10 cellular contexts compared by ENCODE assay signal in the genomic region with DNA sequence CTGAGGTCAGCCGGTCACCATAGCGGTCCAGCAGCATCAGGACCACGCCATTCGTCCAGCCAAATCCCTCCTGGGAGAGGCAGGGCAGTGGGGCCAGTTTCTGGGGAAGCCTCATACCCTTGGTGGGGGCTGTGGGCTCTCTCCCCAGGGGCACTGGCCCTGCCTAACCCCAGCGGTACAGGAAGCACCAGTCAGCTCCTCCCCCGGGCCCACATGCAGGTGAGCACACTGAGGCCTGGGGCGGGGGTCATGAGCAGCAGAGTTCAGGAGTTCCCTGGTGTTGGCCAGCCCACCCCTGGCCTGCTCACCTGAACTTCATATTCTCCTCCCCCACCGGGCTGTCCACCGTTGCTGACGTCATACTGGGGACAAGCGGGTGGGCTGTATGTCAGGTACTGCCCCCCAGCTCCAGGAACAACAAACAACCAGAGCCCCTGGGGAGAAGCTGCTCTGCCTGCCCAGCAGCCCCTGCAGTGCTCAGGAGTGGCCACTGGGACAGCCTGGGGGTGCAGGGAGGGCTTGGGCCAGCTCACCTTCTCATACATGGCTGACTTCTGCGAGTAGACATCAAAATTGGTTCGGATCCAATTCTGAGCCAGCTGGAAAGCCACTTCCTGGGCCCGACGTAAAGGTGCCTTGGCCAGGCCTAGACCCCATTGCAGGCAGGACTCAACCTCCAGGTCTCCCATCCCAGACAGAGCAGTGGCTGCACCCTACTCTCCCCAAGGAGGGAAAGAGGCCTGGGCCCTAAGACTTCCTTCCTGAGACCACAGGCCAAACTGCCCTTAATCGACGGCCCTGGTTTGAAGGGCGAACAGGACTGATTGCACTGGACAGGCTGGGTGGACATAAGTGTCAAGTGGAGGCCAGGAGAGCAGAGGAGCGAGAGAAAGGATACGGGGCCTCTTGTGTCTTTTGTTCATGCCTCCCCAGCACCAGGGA. TPM values are rescaled to one million over a fixed set of nuclear protein-coding genes. Genes with fewer than 3 reads are reported as not detected.
DNase-seq lines count a peak whose midpoint lies in the region; FAIRE-seq and TF ChIP-seq lines count a peak whose summit lies in the region.
"Had no signal": no experiment of that assay in that cellular context is flagged by ENCODE, and none has a peak within 500 bp of the region (broad histone marks: within the 10 kb centered on the region; RNA-seq: fewer than 3 reads in every experiment).

No MANE protein-coding gene starts in this region.

- FAIRE-seq in keratinocyte (lab: Jason Lieb, UNC), result no peak

- no peak overlapping the region for H3K4me2 ChIP-seq in keratinocyte (ENCODE audit: control insufficient read depth, extremely low read depth, insufficient read depth, low read depth, low read length)

- dilution Hi-C loops in keratinocyte (cut with MboI; ENCODE audit: extremely low pct_ligation_motif_present, low sequenced_read_pairs), result no loop called here

- H3K36me3 ChIP-seq in keratinocyte (ENCODE audit: control insufficient read depth in 2 of 2, extremely low read depth in 1 of 2, insufficient read depth in 2 of 2, low read length in 2 of 2) (peaks cover 15 to 16% of the 10 kb centered on the region in 2 experiments), tibial artery (peaks cover 11 to 47% (median 35%) of the 10 kb centered on the region in 3 donors)

- H2AFZ ChIP-seq in keratinocyte (ENCODE audit: control insufficient read depth, low read length), result no peak overlapping the region

- no peak overlapping the region for H3K9ac ChIP-seq in keratinocyte (ENCODE audit: control insufficient read depth, extremely low read depth, insufficient read depth, low read length)

- H3K4me3 ChIP-seq in astrocyte of the spinal cord (ENCODE audit: low read depth, low read length) (no peak overlapping the region), keratinocyte (ENCODE audit: control insufficient read depth in 2 of 3, extremely low read depth in 1 of 3, insufficient read depth in 2 of 3, low read depth in 1 of 3, low read length in 3 of 3) (no peak overlapping the region), tibial artery (no peak overlapping the region)
- H3K4me3 ChIP-seq: adrenal gland had no signal

- H3K9me1 ChIP-seq in keratinocyte (ENCODE audit: control insufficient read depth, extremely low read depth, insufficient read depth, low read length), result no peaks in the 10 kb centered on the region

- in situ Hi-C loops in astrocyte of the spinal cord (cut with HindIII; ENCODE audit: low sequenced_read_pairs), result no loop called here

- TF ChIP-seq CTCF in astrocyte of the spinal cord (IDR thresholded peaks at IDR 0.05; ENCODE audit: low read depth, low read length) (peak; percentile 38), keratinocyte (optimal IDR thresholded peaks at IDR 0.05 in 1 of 3, IDR thresholded peaks at IDR 0.05 in 1 of 3, conservative IDR thresholded peaks at IDR 0.05 in 1 of 3; ENCODE audit: extremely low read depth in 1 of 3, insufficient read depth in 2 of 3, low read length in 3 of 3) (peak; percentile 10 to 46 (median 27)), tibial artery (IDR thresholded peaks at IDR 0.05) (peak in 1 of 2 experiments; percentile 17)

- peaks cover 7% of the 10 kb centered on the region for H4K20me1 ChIP-seq in keratinocyte (ENCODE audit: control insufficient read depth, extremely low read depth, insufficient read depth, low read length)

- H3K9me3 ChIP-seq in keratinocyte (ENCODE audit: control insufficient read depth, low read depth, low read length) (no peaks in the 10 kb centered on the region), tibial artery (no peaks in the 10 kb centered on the region)
- H3K9me3 ChIP-seq: adrenal gland had no signal

- H3K27ac ChIP-seq in keratinocyte (ENCODE audit: control insufficient read depth, insufficient read depth, low read length), result no peak overlapping the region
- peak overlapping the region; percentile 36 to 63 for H3K27ac ChIP-seq in tibial artery
- H3K27ac ChIP-seq: 22Rv1 had no signal

- DNase-seq in DMS53 (lab: John Stamatoyannopoulos, UW), result peak; percentile 45
- DNase-seq in DMS53 treated with DMSO at 0.1 percent for 48 hours (lab: John Stamatoyannopoulos, UW; ENCODE audit: unreplicated experiment), result no peak
- peak; percentile 25 for DNase-seq in astrocyte of the spinal cord (ENCODE audit: low read depth, low spot score)
- DNase-seq in keratinocyte (ENCODE audit: low read depth, low spot score), result no peak
- DNase-seq in tibial artery, result peak in 1 of 2 donors; percentile 72
- DNase-seq in CD1c-positive myeloid dendritic cell (ENCODE audit: extremely low spot score), result no peak
- no peak for DNase-seq in NCI-H1092 (lab: John Stamatoyannopoulos, UW)
- DNase-seq in AML-193 (lab: John Stamatoyannopoulos, UW), result no peak

- no peaks in the 10 kb centered on the region for H3K79me2 ChIP-seq in keratinocyte (ENCODE audit: control insufficient read depth, insufficient read depth, low read length)

- H3K27me3 ChIP-seq in keratinocyte (ENCODE audit: control insufficient read depth, extremely low read depth, insufficient read depth, low read length) (no peaks in the 10 kb centered on the region), tibial artery (peaks cover 0 to 7% of the 10 kb centered on the region in 2 donors)
- H3K27me3 ChIP-seq: adrenal gland had no signal

- intact Hi-C loops in tibial artery (cut with DNase I; ENCODE audit: low total_unique reads), result loop anchor here (5.0 kb wide), 1 partner anchor 66 kb away; no protein-coding TSS in a partner anchor

- H3K4me1 ChIP-seq in keratinocyte (ENCODE audit: control insufficient read depth, extremely low read depth, insufficient read depth, low read length), result peaks cover 2% of the 10 kb centered on the region
- peaks cover 0 to 17% (median 8%) of the 10 kb centered on the region in 4 donors for H3K4me1 ChIP-seq in tibial artery

RNA-seq across cellular contexts. Expression of a gene that starts 20.8 kb away (rescaled TPM):
- not detected in 3 replicates for polyA plus RNA-seq in keratinocyte
- not detected for polyA plus RNA-seq in keratinocyte (2011; ENCODE audit: low read depth)
- polyA plus RNA-seq in keratinocyte (2011; cell fraction: cytosol; rRNA removed), result not detected in 2 replicates
- polyA plus RNA-seq in keratinocyte (2011; cell fraction: nucleus; rRNA removed), result not detected in 2 replicates
- 0.03 and 0.08 TPM in 2 replicates for polyA plus RNA-seq in keratinocyte (2012; ENCODE audit: low replicate concordance)
- polyA minus RNA-seq in keratinocyte, result not detected in 3 replicates
- polyA minus RNA-seq in keratinocyte (2011; cell fraction: cytosol; rRNA and poly(A)+ RNA removed), result not detected
- not detected in 2 replicates for polyA minus RNA-seq in keratinocyte (2011; cell fraction: nucleus; rRNA and poly(A)+ RNA removed)

RNA-seq across cellular contexts. Expression of a gene that starts 51.2 kb away (rescaled TPM):
- polyA plus RNA-seq in keratinocyte, result 35.0 to 46.8 TPM (median 38.4 TPM) in 3 replicates
- 7.3 TPM for polyA plus RNA-seq in keratinocyte (2011; ENCODE audit: low read depth)
- polyA plus RNA-seq in keratinocyte (2011; cell fraction: cytosol; rRNA removed), result 22.1 and 33.7 TPM in 2 replicates
- 84.3 and 109 TPM in 2 replicates for polyA plus RNA-seq in keratinocyte (2011; cell fraction: nucleus; rRNA removed)
- polyA plus RNA-seq in keratinocyte (2012; ENCODE audit: low replicate concordance), result 9.4 and 52.0 TPM in 2 replicates
- polyA minus RNA-seq in keratinocyte, result 61.9 to 100.0 TPM (median 61.9 TPM) in 3 replicates
- 73.3 TPM for polyA minus RNA-seq in keratinocyte (2011; cell fraction: cytosol; rRNA and poly(A)+ RNA removed)
- polyA minus RNA-seq in keratinocyte (2011; cell fraction: nucleus; rRNA and poly(A)+ RNA removed), result 59.3 and 72.3 TPM in 2 replicates

Comparison
In these comparisons a context has a peak if more than half of its experiments do, and no peak if none do; other contexts are left out.
1. DNase-seq: peak in DMS53 (single experiment) and astrocyte of the spinal cord (single experiment); none in DMS53 treated with DMSO at 0.1 percent for 48 hours (single experiment), keratinocyte (single experiment), CD1c-positive myeloid dendritic cell (single experiment), NCI-H1092 (single experiment) and AML-193 (0 of 2).